17 cellular contexts compared by ENCODE assay signal in genomic region chr18:78725426-78725825, GRCh38.
A peak's percentile ranks its signal among the peaks of the same experiment; 100 is the strongest.
DNase-seq lines count a peak whose midpoint lies in the region; ATAC-seq and TF ChIP-seq lines count a peak whose summit lies in the region.
"Had no signal": no experiment of that assay in that cellular context is flagged by ENCODE, and none has a peak within 500 bp of the region (broad histone marks: within the 10 kb centered on the region; RNA-seq: fewer than 3 reads in every experiment).

No MANE protein-coding gene starts in this region.

- intact Hi-C loops in cardiac septum (cut with DNase I) (no loop called here), left ventricle myocardium superior (cut with micrococcal nuclease) (no loop called here), sigmoid colon (cut with DNase I) (no loop called here)

- TF ChIP-seq POLR2A in sigmoid colon (IDR thresholded peaks at IDR 0.05) = no peak

- peak; percentile 50 for DNase-seq in cardiac septum (ENCODE audit: low spot score)
- DNase-seq in left ventricle myocardium superior = no peak
- DNase-seq in left lobe of liver (ENCODE audit: low spot score) = peak; percentile 11
- DNase-seq in sigmoid colon = peak; percentile 32
- DNase-seq in ureter (ENCODE audit: low spot score) = peak; percentile 37
- DNase-seq in NCI-H146 treated with DMSO at 0.1 percent for 48 hours (lab: John Stamatoyannopoulos, UW; ENCODE audit: unreplicated experiment) = no peak
- no peak for DNase-seq in DMS114 treated with DMSO at 0.1 percent for 48 hours (lab: John Stamatoyannopoulos, UW; ENCODE audit: unreplicated experiment)
- DNase-seq: ACHN; C1 segment of cervical spinal cord; Calu3; CD4-positive, alpha-beta T cell; DMS 273 treated with DMSO at 0.1 percent for 48 hours; DMS79 treated with DMSO at 0.1 percent for 48 hours; EL; GOT3; H9 had no signal

- H3K36me3 ChIP-seq in sigmoid colon = no peaks in the 10 kb centered on the region

- WGBS in sigmoid colon, 2 donors = 91 to 92% methylated on average over 10 of the region's 10 CpGs

- no peaks in the 10 kb centered on the region for H3K9me3 ChIP-seq in sigmoid colon

- peaks cover 0 to 14% (median 12%) of the 10 kb centered on the region in 4 donors for H3K4me1 ChIP-seq in sigmoid colon

- ATAC-seq in left ventricle myocardium superior (no peak), left lobe of liver (no peak), GM21515 (IDR thresholded peaks at IDR 0.05; ENCODE audit: unreplicated experiment) (no peak)

- no peak overlapping the region for H3K27ac ChIP-seq in sigmoid colon

- no peak for TF ChIP-seq CTCF in sigmoid colon (IDR thresholded peaks at IDR 0.05)

- H3K4me3 ChIP-seq in sigmoid colon = no peak overlapping the region

- no peak for TF ChIP-seq EP300 in sigmoid colon (IDR thresholded peaks at IDR 0.05)

- no peaks in the 10 kb centered on the region for H3K27me3 ChIP-seq in sigmoid colon

Comparison
In these comparisons a context has a peak if more than half of its experiments do, and no peak if none do; other contexts are left out.
1. DNase-seq: peak in cardiac septum (single experiment), left lobe of liver (single experiment), sigmoid colon (single experiment) and ureter (single experiment); none in left ventricle myocardium superior (single experiment), NCI-H146 treated with DMSO at 0.1 percent for 48 hours (single experiment) and DMS114 treated with DMSO at 0.1 percent for 48 hours (single experiment).